1 cellular context compared by ENCODE assay signal in genomic region chr19:13764821-13765394, GRCh38.
TF ChIP-seq lines count a peak whose summit lies in the region.

No MANE protein-coding gene starts in this region.

TF ChIP-seq in K562, 482 proteins besides CTCF, POLR2A, EP300 and RAD21 (continued from another document):
- TF ChIP-seq ZBTB40 (IDR thresholded peaks at IDR 0.05) (no peak), ZBTB40 (CRISPR knock-in tag; IDR thresholded peaks at IDR 0.05) (no peak), FOXO4 (CRISPR knock-in tag; IDR thresholded peaks at IDR 0.05) (no peak), ZBTB9 (CRISPR knock-in tag; IDR thresholded peaks at IDR 0.05) (no peak), ZNF197 (CRISPR knock-in tag; IDR thresholded peaks at IDR 0.05; ENCODE audit: low read depth) (no peak), GTF3C2 (IDR thresholded peaks at IDR 0.05; ENCODE audit: borderline replicate concordance, extremely low read depth, insufficient read length) (no peak), ZNF766 (CRISPR knock-in tag; conservative IDR thresholded peaks at IDR 0.05) (no peak), PTTG1 (tag; IDR thresholded peaks at IDR 0.05; ENCODE audit: low read depth) (no peak), THRAP3 (IDR thresholded peaks at IDR 0.05; ENCODE audit: borderline replicate concordance) (no peak), TAF7 (tag; IDR thresholded peaks at IDR 0.05) (no peak), CHD4 (IDR thresholded peaks at IDR 0.05; ENCODE audit: insufficient read depth, insufficient replicate concordance, low read depth, low read length, poor library complexity, severe bottlenecking) (peak; percentile 10), ZNF431 (CRISPR knock-in tag; IDR thresholded peaks at IDR 0.05) (no peak)
TF ChIP-seq in K562: peak in this region for 11.
